2 cellular contexts compared by ENCODE assay signal in the genomic region with DNA sequence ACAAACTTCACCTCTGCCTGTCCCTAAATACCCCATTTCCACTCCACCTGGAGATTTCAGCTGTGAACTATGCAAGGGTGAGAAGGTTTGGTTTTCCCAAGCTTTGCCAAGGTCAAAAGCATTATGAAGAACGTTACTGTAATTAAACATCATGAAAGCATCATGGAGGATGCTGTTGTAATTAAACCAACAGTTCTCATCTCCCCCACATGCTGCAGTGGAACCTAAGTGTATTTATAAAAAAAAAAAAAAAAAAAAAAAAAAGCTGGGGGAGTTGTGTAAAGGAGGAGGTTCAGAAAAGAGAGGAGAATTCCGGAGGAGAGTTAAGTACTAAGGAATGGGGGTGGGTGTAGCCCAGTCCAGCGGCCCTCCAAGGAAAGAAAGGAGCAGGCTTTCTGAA.
TF ChIP-seq lines count a peak whose summit lies in the region.

No MANE protein-coding gene starts in this region.

TF ChIP-seq in WTC11, 78 proteins besides CTCF, POLR2A, EP300 and RAD21 (continued from another document):
- TF ChIP-seq, protein P1, sequence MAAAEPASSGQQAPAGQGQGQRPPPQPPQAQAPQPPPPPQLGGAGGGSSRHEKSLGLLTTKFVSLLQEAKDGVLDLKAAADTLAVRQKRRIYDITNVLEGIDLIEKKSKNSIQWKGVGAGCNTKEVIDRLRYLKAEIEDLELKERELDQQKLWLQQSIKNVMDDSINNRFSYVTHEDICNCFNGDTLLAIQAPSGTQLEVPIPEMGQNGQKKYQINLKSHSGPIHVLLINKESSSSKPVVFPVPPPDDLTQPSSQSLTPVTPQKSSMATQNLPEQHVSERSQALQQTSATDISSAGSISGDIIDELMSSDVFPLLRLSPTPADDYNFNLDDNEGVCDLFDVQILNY (CRISPR knock-in tag; IDR thresholded peaks at IDR 0.05), result no peak
- TF ChIP-seq KAT7 (CRISPR knock-in tag; IDR thresholded peaks at IDR 0.05; ENCODE audit: borderline replicate concordance) (no peak), ZNF138 (CRISPR knock-in tag; conservative IDR thresholded peaks at IDR 0.05) (no peak), SOX15 (CRISPR knock-in tag; IDR thresholded peaks at IDR 0.05) (no peak)
- TF ChIP-seq, protein P2, sequence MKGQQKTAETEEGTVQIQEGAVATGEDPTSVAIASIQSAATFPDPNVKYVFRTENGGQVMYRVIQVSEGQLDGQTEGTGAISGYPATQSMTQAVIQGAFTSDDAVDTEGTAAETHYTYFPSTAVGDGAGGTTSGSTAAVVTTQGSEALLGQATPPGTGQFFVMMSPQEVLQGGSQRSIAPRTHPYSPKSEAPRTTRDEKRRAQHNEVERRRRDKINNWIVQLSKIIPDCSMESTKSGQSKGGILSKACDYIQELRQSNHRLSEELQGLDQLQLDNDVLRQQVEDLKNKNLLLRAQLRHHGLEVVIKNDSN (CRISPR knock-in tag; IDR thresholded peaks at IDR 0.05), result no peak
- TF ChIP-seq, protein P3, sequence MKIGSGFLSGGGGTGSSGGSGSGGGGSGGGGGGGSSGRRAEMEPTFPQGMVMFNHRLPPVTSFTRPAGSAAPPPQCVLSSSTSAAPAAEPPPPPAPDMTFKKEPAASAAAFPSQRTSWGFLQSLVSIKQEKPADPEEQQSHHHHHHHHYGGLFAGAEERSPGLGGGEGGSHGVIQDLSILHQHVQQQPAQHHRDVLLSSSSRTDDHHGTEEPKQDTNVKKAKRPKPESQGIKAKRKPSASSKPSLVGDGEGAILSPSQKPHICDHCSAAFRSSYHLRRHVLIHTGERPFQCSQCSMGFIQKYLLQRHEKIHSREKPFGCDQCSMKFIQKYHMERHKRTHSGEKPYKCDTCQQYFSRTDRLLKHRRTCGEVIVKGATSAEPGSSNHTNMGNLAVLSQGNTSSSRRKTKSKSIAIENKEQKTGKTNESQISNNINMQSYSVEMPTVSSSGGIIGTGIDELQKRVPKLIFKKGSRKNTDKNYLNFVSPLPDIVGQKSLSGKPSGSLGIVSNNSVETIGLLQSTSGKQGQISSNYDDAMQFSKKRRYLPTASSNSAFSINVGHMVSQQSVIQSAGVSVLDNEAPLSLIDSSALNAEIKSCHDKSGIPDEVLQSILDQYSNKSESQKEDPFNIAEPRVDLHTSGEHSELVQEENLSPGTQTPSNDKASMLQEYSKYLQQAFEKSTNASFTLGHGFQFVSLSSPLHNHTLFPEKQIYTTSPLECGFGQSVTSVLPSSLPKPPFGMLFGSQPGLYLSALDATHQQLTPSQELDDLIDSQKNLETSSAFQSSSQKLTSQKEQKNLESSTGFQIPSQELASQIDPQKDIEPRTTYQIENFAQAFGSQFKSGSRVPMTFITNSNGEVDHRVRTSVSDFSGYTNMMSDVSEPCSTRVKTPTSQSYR (CRISPR knock-in tag; IDR thresholded peaks at IDR 0.05), result no peak

TF ChIP-seq in H1, 55 proteins besides CTCF, POLR2A, EP300 and RAD21 (continued from another document):
- TF ChIP-seq MAFK (IDR thresholded peaks at IDR 0.05; ENCODE audit: low read depth, low read length) (no peak), PHF8 (conservative IDR thresholded peaks at IDR 0.05; ENCODE audit: low read depth, low read length) (no peak), TCF12 (IDR thresholded peaks at IDR 0.05; ENCODE audit: low read depth, low read length) (no peak), SIX5 (IDR thresholded peaks at IDR 0.05; ENCODE audit: low read depth, low read length) (no peak), TAF7 (optimal IDR thresholded peaks at IDR 0.05; ENCODE audit: borderline replicate concordance, low read depth, low read length) (no peak), RXRA (IDR thresholded peaks at IDR 0.05; ENCODE audit: insufficient read depth, low read depth, low read length) (no peak), RNF2 (IDR thresholded peaks at IDR 0.05; ENCODE audit: borderline replicate concordance, low read depth, low read length, missing control alignments, poor library complexity, severe bottlenecking) (no peak), GTF2F1 (IDR thresholded peaks at IDR 0.05; ENCODE audit: borderline replicate concordance, low read depth, low read length) (no peak), RBBP5 (IDR thresholded peaks at IDR 0.05; ENCODE audit: borderline replicate concordance, low read depth, low read length) (no peak), SP2 (IDR thresholded peaks at IDR 0.05; ENCODE audit: low read length) (no peak)
- TF ChIP-seq, protein P4, sequence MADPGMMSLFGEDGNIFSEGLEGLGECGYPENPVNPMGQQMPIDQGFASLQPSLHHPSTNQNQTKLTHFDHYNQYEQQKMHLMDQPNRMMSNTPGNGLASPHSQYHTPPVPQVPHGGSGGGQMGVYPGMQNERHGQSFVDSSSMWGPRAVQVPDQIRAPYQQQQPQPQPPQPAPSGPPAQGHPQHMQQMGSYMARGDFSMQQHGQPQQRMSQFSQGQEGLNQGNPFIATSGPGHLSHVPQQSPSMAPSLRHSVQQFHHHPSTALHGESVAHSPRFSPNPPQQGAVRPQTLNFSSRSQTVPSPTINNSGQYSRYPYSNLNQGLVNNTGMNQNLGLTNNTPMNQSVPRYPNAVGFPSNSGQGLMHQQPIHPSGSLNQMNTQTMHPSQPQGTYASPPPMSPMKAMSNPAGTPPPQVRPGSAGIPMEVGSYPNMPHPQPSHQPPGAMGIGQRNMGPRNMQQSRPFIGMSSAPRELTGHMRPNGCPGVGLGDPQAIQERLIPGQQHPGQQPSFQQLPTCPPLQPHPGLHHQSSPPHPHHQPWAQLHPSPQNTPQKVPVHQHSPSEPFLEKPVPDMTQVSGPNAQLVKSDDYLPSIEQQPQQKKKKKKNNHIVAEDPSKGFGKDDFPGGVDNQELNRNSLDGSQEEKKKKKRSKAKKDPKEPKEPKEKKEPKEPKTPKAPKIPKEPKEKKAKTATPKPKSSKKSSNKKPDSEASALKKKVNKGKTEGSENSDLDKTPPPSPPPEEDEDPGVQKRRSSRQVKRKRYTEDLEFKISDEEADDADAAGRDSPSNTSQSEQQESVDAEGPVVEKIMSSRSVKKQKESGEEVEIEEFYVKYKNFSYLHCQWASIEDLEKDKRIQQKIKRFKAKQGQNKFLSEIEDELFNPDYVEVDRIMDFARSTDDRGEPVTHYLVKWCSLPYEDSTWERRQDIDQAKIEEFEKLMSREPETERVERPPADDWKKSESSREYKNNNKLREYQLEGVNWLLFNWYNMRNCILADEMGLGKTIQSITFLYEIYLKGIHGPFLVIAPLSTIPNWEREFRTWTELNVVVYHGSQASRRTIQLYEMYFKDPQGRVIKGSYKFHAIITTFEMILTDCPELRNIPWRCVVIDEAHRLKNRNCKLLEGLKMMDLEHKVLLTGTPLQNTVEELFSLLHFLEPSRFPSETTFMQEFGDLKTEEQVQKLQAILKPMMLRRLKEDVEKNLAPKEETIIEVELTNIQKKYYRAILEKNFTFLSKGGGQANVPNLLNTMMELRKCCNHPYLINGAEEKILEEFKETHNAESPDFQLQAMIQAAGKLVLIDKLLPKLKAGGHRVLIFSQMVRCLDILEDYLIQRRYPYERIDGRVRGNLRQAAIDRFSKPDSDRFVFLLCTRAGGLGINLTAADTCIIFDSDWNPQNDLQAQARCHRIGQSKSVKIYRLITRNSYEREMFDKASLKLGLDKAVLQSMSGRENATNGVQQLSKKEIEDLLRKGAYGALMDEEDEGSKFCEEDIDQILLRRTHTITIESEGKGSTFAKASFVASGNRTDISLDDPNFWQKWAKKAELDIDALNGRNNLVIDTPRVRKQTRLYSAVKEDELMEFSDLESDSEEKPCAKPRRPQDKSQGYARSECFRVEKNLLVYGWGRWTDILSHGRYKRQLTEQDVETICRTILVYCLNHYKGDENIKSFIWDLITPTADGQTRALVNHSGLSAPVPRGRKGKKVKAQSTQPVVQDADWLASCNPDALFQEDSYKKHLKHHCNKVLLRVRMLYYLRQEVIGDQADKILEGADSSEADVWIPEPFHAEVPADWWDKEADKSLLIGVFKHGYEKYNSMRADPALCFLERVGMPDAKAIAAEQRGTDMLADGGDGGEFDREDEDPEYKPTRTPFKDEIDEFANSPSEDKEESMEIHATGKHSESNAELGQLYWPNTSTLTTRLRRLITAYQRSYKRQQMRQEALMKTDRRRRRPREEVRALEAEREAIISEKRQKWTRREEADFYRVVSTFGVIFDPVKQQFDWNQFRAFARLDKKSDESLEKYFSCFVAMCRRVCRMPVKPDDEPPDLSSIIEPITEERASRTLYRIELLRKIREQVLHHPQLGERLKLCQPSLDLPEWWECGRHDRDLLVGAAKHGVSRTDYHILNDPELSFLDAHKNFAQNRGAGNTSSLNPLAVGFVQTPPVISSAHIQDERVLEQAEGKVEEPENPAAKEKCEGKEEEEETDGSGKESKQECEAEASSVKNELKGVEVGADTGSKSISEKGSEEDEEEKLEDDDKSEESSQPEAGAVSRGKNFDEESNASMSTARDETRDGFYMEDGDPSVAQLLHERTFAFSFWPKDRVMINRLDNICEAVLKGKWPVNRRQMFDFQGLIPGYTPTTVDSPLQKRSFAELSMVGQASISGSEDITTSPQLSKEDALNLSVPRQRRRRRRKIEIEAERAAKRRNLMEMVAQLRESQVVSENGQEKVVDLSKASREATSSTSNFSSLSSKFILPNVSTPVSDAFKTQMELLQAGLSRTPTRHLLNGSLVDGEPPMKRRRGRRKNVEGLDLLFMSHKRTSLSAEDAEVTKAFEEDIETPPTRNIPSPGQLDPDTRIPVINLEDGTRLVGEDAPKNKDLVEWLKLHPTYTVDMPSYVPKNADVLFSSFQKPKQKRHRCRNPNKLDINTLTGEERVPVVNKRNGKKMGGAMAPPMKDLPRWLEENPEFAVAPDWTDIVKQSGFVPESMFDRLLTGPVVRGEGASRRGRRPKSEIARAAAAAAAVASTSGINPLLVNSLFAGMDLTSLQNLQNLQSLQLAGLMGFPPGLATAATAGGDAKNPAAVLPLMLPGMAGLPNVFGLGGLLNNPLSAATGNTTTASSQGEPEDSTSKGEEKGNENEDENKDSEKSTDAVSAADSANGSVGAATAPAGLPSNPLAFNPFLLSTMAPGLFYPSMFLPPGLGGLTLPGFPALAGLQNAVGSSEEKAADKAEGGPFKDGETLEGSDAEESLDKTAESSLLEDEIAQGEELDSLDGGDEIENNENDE (IDR thresholded peaks at IDR 0.05; ENCODE audit: insufficient replicate concordance, low read length), result no peak
